ENCODE assay signal across 16 cellular contexts in genomic region chr2:9707008-9707407, GRCh38.
A peak's percentile ranks its signal among the peaks of the same experiment; 100 is the strongest.
DNase-seq lines count a peak whose midpoint lies in the region; ATAC-seq and TF ChIP-seq lines count a peak whose summit lies in the region.
"Had no signal": no experiment of that assay in that cellular context is flagged by ENCODE, and none has a peak within 500 bp of the region (broad histone marks: within the 10 kb centered on the region; RNA-seq: fewer than 3 reads in every experiment).

No MANE protein-coding gene starts in this region.

- CTCF ChIA-PET in activated CD4-positive, alpha-beta T cell treated with anti-CD3 and anti-CD28 coated beads, Interleukin-2, amount 10 ng/mL, durations not matched to agents 7 days and 5 days (lab: Charles Lee) = interaction anchor here (1.0 to 1.4 kb wide), 2 partner anchors 14 to 71 kb away, joined by 3 read pairs; no protein-coding TSS in a partner anchor
- CTCF ChIA-PET in Caco-2 (lab: Charles Lee) = no interaction called here

- H3K4me1 Mint-ChIP-seq in activated CD4-positive, alpha-beta T cell treated with anti-CD3 and anti-CD28 coated beads, Interleukin-2, amount 10 ng/mL, durations not matched to agents 24 days and 14 days = peaks cover 60% of the 10 kb centered on the region
- peaks cover 62% of the 10 kb centered on the region for H3K4me1 Mint-ChIP-seq in activated CD4-positive, alpha-beta T cell treated with anti-CD3 and anti-CD28 coated beads, Interleukin-2, amount 10 ng/mL, durations not matched to agents 7 days and 5 days
- peaks cover 6% of the 10 kb centered on the region for H3K4me1 Mint-ChIP-seq in Caco-2 (ENCODE audit: low read depth, unreplicated experiment)

- POLR2A ChIA-PET in activated CD4-positive, alpha-beta T cell treated with anti-CD3 and anti-CD28 coated beads, Interleukin-2, amount 10 ng/mL, durations not matched to agents 7 days and 5 days (lab: Charles Lee) = no interaction called here
- POLR2A ChIA-PET in Caco-2 (lab: Charles Lee) = interaction anchor here (1.2 kb wide), 1 partner anchor 76 kb away, joined by 5 read pairs; the partner anchor contains the start of gene YWHAQ

- intact Hi-C loops in activated CD4-positive, alpha-beta T cell treated with anti-CD3 and anti-CD28 coated beads, Interleukin-2, amount 10 ng/mL, durations not matched to agents 24 days and 14 days (cut with micrococcal nuclease) = no loop called here
- intact Hi-C loops in Caco-2 (cut with micrococcal nuclease; ENCODE audit: unreplicated experiment) = no loop called here

- H3K4me3 Mint-ChIP-seq in activated CD4-positive, alpha-beta T cell treated with anti-CD3 and anti-CD28 coated beads, Interleukin-2, amount 10 ng/mL, durations not matched to agents 24 days and 14 days = no peak overlapping the region
- no peak overlapping the region for H3K4me3 Mint-ChIP-seq in activated CD4-positive, alpha-beta T cell treated with anti-CD3 and anti-CD28 coated beads, Interleukin-2, amount 10 ng/mL, durations not matched to agents 7 days and 5 days
- no peak overlapping the region for H3K4me3 Mint-ChIP-seq in Caco-2 (ENCODE audit: unreplicated experiment)
- H3K4me3 Mint-ChIP-seq: CD14-positive monocyte had no signal

- no peaks in the 10 kb centered on the region for H3K9me3 ChIP-seq in Caco-2

- peak overlapping the region; percentile 41 for H3K27ac ChIP-seq in VCaP

- no peaks in the 10 kb centered on the region for H3K36me3 Mint-ChIP-seq in activated CD4-positive, alpha-beta T cell treated with anti-CD3 and anti-CD28 coated beads, Interleukin-2, amount 10 ng/mL, durations not matched to agents 24 days and 14 days (ENCODE audit: low read depth)
- peaks cover 5% of the 10 kb centered on the region for H3K36me3 Mint-ChIP-seq in activated CD4-positive, alpha-beta T cell treated with anti-CD3 and anti-CD28 coated beads, Interleukin-2, amount 10 ng/mL, durations not matched to agents 7 days and 5 days (ENCODE audit: low read depth)
- no peaks in the 10 kb centered on the region for H3K36me3 Mint-ChIP-seq in Caco-2 (ENCODE audit: insufficient read depth, unreplicated experiment)
- H3K36me3 Mint-ChIP-seq: CD14-positive monocyte had no signal

- DNase-seq in activated CD4-positive, alpha-beta T cell treated with anti-CD3 and anti-CD28 coated beads, Interleukin-2, amount 10 ng/mL, durations not matched to agents 24 days and 14 days = no peak
- no peak for DNase-seq in activated CD4-positive, alpha-beta T cell treated with anti-CD3 and anti-CD28 coated beads, Interleukin-2, amount 10 ng/mL, durations not matched to agents 7 days and 5 days
- DNase-seq in NCI-H2029 treated with DMSO at 0.1 percent for 48 hours (lab: John Stamatoyannopoulos, UW) (peak; percentile 3), SKM-1 treated with dmso at 0.1 percent for 144 hours (lab: John Stamatoyannopoulos, UW; ENCODE audit: unreplicated experiment) (no peak), Caco-2 (no peak)
- DNase-seq: COR-L47, DMS153, EL, GOT3, NCI-H1105, NCI-H524 treated with DMSO at 0.1 percent for 48 hours had no signal

- H3K4me3 ChIP-seq in Caco-2 (ENCODE audit: low read depth, low read length) = no peak overlapping the region
- H3K4me3 ChIP-seq: K562 had no signal

- H3K27me3 Mint-ChIP-seq in activated CD4-positive, alpha-beta T cell treated with anti-CD3 and anti-CD28 coated beads, Interleukin-2, amount 10 ng/mL, durations not matched to agents 24 days and 14 days = peaks cover 2% of the 10 kb centered on the region
- H3K27me3 Mint-ChIP-seq in activated CD4-positive, alpha-beta T cell treated with anti-CD3 and anti-CD28 coated beads, Interleukin-2, amount 10 ng/mL, durations not matched to agents 7 days and 5 days = no peaks in the 10 kb centered on the region
- no peaks in the 10 kb centered on the region for H3K27me3 Mint-ChIP-seq in Caco-2 (ENCODE audit: insufficient read depth, unreplicated experiment)

- no peaks in the 10 kb centered on the region for H3K36me3 ChIP-seq in Caco-2 (ENCODE audit: control insufficient read depth, insufficient read depth, low read length)

- no peak for TF ChIP-seq CTCF in VCaP (conservative IDR thresholded peaks at IDR 0.05)
- no peak for TF ChIP-seq CTCF in Caco-2 (IDR thresholded peaks at IDR 0.05; ENCODE audit: insufficient read depth in 1 of 2, low read depth in 1 of 2, low read length in 1 of 2, severe bottlenecking in 1 of 2, unreplicated experiment in 1 of 2)

- peak overlapping the region; percentile 42 for H3K27ac Mint-ChIP-seq in activated CD4-positive, alpha-beta T cell treated with anti-CD3 and anti-CD28 coated beads, Interleukin-2, amount 10 ng/mL, durations not matched to agents 24 days and 14 days
- H3K27ac Mint-ChIP-seq in activated CD4-positive, alpha-beta T cell treated with anti-CD3 and anti-CD28 coated beads, Interleukin-2, amount 10 ng/mL, durations not matched to agents 7 days and 5 days = no peak overlapping the region
- H3K27ac Mint-ChIP-seq in Caco-2 (ENCODE audit: unreplicated experiment) = no peak overlapping the region
- H3K27ac Mint-ChIP-seq: CD14-positive monocyte had no signal

- ATAC-seq in GM18909 (IDR thresholded peaks at IDR 0.05; ENCODE audit: poor library complexity, unreplicated experiment) = no peak
- ATAC-seq: K562, Right ventricle myocardium inferior had no signal

- peaks cover 5% of the 10 kb centered on the region for H3K9me3 Mint-ChIP-seq in activated CD4-positive, alpha-beta T cell treated with anti-CD3 and anti-CD28 coated beads, Interleukin-2, amount 10 ng/mL, durations not matched to agents 24 days and 14 days
- H3K9me3 Mint-ChIP-seq in activated CD4-positive, alpha-beta T cell treated with anti-CD3 and anti-CD28 coated beads, Interleukin-2, amount 10 ng/mL, durations not matched to agents 7 days and 5 days = no peaks in the 10 kb centered on the region
- H3K9me3 Mint-ChIP-seq in Caco-2 (ENCODE audit: unreplicated experiment) = no peaks in the 10 kb centered on the region

- H3K4me1 ChIP-seq in Caco-2 = peaks cover 21% of the 10 kb centered on the region

- no TSS peak for BruUV-seq in Caco-2 (replicated peaks; lab: Mats Ljungman, UMichigan)

- H3K27me3 ChIP-seq in Caco-2 (replicated peaks; ENCODE audit: control insufficient read depth, insufficient read depth, low read length) = no peaks in the 10 kb centered on the region
